ENCODE assay signal across 9 cellular contexts in the genomic region with DNA sequence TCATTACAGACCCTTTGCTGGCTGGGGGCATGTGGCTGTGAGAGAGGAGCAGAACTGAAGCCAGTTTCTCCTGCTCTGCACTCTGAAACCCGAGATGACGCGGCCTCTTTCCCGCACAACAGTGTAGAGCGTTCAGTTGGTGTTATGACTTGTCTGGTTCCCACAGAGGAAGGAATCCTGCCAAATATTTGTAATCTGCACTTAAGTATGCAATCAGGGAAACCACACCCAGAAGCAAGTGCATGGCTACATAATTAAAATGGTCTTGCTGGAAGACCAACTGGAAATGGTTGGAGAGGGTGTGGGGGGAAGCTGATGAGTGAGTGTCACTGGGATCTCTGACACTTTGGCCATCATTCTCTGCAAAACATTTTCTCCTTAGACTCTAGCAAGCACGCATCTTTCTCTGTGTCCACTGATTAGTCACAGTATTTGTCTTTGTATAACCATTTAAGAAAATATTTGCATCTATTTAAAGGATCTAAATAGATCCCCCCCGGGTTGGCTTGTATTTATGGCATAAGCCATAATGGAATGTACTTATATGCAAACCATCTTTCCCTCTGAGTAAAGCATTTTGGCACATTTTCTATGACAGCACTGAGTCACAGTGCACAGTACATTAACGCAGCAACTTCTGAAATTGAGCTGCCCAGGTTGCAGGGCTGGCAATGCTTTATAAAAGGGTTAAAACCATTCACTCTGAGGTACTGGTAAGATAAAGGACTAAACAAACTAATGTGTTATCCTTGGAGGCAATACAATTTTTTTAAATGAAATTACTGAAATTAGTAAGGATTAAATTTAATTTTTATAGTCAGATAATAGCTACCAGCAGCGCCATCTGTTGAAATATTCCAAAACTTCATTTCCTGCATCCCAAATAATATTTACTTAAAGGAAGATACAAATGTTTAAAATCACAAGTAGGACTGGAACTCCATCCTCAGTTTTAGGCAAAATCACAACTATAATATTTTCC.
DNase-seq lines count a peak whose midpoint lies in the region; ATAC-seq and TF ChIP-seq lines count a peak whose summit lies in the region.
"Had no signal": no experiment of that assay in that cellular context is flagged by ENCODE, and none has a peak within 500 bp of the region (broad histone marks: within the 10 kb centered on the region; RNA-seq: fewer than 3 reads in every experiment).

No MANE protein-coding gene starts in this region.

- no peaks in the 10 kb centered on the region for H3K9me3 Mint-ChIP-seq in activated naive CD4-positive, alpha-beta T cell treated with anti-CD3 and anti-CD28 coated beads, Interleukin-2, amount 10 ng/mL, durations not matched to agents 7 days and 5 days
- H3K9me3 Mint-ChIP-seq: activated naive CD4-positive, alpha-beta T cell treated with anti-CD3 and anti-CD28 coated beads, Interleukin-2, amount 50 U/mL, for 24 hours had no signal

- ATAC-seq in Right ventricle myocardium superior (ENCODE audit: poor library complexity) (peak; percentile 57), upper lobe of right lung (peak; percentile 84), HG03097 (IDR thresholded peaks at IDR 0.05; ENCODE audit: low FRiP score, unreplicated experiment) (no peak)

- peaks cover 14% of the 10 kb centered on the region for H3K4me1 ChIP-seq in upper lobe of right lung

- TF ChIP-seq CTCF in upper lobe of right lung (IDR thresholded peaks at IDR 0.05): no peak

- H3K36me3 Mint-ChIP-seq in activated naive CD4-positive, alpha-beta T cell treated with anti-CD3 and anti-CD28 coated beads, Interleukin-2, amount 10 ng/mL, durations not matched to agents 7 days and 5 days: no peaks in the 10 kb centered on the region

- no peak overlapping the region for H3K27ac Mint-ChIP-seq in activated naive CD4-positive, alpha-beta T cell treated with anti-CD3 and anti-CD28 coated beads, Interleukin-2, amount 10 ng/mL, durations not matched to agents 7 days and 5 days

- H3K4me1 Mint-ChIP-seq in activated naive CD4-positive, alpha-beta T cell treated with anti-CD3 and anti-CD28 coated beads, Interleukin-2, amount 10 ng/mL, durations not matched to agents 7 days and 5 days: no peaks in the 10 kb centered on the region
- H3K4me1 Mint-ChIP-seq: activated naive CD4-positive, alpha-beta T cell treated with anti-CD3 and anti-CD28 coated beads, Interleukin-2, amount 50 U/mL, for 24 hours had no signal

- peak; percentile 36 to 59 for DNase-seq in NCI-H524 (lab: John Stamatoyannopoulos, UW)
- no peak for DNase-seq in NCI-H524 treated with DMSO at 0.1 percent for 48 hours (lab: John Stamatoyannopoulos, UW)
- peak; percentile 22 for DNase-seq in SK-MEL-5 (ENCODE audit: low read depth, low spot score)
- DNase-seq in Right ventricle myocardium superior: no peak
- no peak for DNase-seq in upper lobe of right lung
- no peak for DNase-seq in mesenteric fat pad (ENCODE audit: low spot score)
- DNase-seq in activated naive CD4-positive, alpha-beta T cell treated with anti-CD3 and anti-CD28 coated beads, Interleukin-2, amount 10 ng/mL, durations not matched to agents 7 days and 5 days: no peak

- in situ Hi-C loops in SK-MEL-5 (cut with HindIII; ENCODE audit: low pct_unique_long_range_greater_than_20kb, low sequenced_read_pairs): no loop called here

- intact Hi-C loops in Right ventricle myocardium superior (cut with DNase I) (no loop called here), upper lobe of right lung (cut with DNase I) (no loop called here)

- H3K9me3 ChIP-seq in upper lobe of right lung: no peaks in the 10 kb centered on the region

- CTCF ChIA-PET in activated naive CD4-positive, alpha-beta T cell treated with anti-CD3 and anti-CD28 coated beads, Interleukin-2, amount 10 ng/mL, durations not matched to agents 7 days and 5 days (lab: Charles Lee): interaction anchor here (0.6 to 0.8 kb wide), 2 partner anchors 162 to 522 kb away, joined by 3 read pairs; no protein-coding TSS in a partner anchor

- H3K27me3 ChIP-seq in upper lobe of right lung: no peaks in the 10 kb centered on the region

- H3K27ac ChIP-seq in upper lobe of right lung: no peak overlapping the region

- H3K27me3 Mint-ChIP-seq in activated naive CD4-positive, alpha-beta T cell treated with anti-CD3 and anti-CD28 coated beads, Interleukin-2, amount 10 ng/mL, durations not matched to agents 7 days and 5 days: peaks cover 3% of the 10 kb centered on the region
- H3K27me3 Mint-ChIP-seq: activated naive CD4-positive, alpha-beta T cell treated with anti-CD3 and anti-CD28 coated beads, Interleukin-2, amount 50 U/mL, for 24 hours had no signal

- H3K4me3 Mint-ChIP-seq in activated naive CD4-positive, alpha-beta T cell treated with anti-CD3 and anti-CD28 coated beads, Interleukin-2, amount 10 ng/mL, durations not matched to agents 7 days and 5 days: no peak overlapping the region
- H3K4me3 Mint-ChIP-seq: activated naive CD4-positive, alpha-beta T cell treated with anti-CD3 and anti-CD28 coated beads, Interleukin-2, amount 50 U/mL, for 24 hours had no signal

- H3K36me3 ChIP-seq in upper lobe of right lung: no peaks in the 10 kb centered on the region

- H3K4me3 ChIP-seq in upper lobe of right lung: no peak overlapping the region

Comparison
In these comparisons a context has a peak if more than half of its experiments do, and no peak if none do; other contexts are left out.
1. DNase-seq: peak in NCI-H524 (2 of 2) and SK-MEL-5 (single experiment); none in NCI-H524 treated with DMSO at 0.1 percent for 48 hours (single experiment), Right ventricle myocardium superior (single experiment), upper lobe of right lung (single experiment), mesenteric fat pad (single experiment) and activated naive CD4-positive, alpha-beta T cell treated with anti-CD3 and anti-CD28 coated beads, Interleukin-2, amount 10 ng/mL, durations not matched to agents 7 days and 5 days (single experiment).